ENCODE assay signal across 18 cellular contexts in the genomic region with DNA sequence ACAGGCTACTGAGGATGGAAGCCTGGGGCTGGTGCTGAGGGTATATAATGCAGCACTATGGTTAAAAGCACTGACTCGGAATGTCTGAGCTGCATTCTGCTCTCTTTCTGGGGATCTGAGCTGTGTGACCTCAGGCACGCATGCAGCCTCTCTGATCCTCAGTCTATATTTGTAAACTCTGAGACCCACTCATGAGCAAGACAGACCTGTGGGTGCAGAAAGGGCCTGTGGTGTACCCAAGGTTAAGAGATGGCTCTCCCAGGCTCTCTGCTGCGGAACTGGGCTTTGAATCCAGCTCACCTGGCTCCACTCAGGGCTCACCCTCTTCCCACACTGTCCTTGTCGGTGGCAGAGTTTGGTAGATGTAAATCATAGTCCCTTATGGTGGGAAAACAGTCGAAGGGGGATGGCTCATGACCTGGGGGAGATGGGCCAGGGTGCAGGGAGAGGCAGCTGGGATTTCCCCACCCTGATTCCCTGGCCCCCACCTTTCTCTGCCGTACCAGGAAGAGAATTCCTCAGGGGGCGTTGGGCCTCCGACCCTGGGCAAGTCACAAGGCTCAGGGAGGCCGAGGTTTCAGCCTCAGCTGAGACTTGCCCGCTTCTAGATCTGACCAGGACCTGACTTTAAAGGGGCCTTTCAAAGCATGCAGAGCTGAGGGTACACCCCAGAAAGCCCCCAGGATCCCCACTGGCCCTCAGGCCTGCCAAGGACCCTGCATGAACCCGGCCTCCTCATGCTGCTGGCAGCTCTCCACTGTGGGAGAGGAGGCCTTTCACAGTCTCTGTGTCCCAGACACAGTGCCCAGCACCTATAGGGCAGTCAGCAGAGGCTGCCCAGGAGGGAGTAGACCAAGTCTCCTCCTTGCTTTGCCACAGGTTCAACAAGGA.
DNase-seq lines count a peak whose midpoint lies in the region; ATAC-seq, FAIRE-seq and TF ChIP-seq lines count a peak whose summit lies in the region.
"Had no signal": no experiment of that assay in that cellular context is flagged by ENCODE, and none has a peak within 500 bp of the region (broad histone marks: within the 10 kb centered on the region; RNA-seq: fewer than 3 reads in every experiment).

No MANE protein-coding gene starts in this region.

- H3K4me1 Mint-ChIP-seq in osteocyte (ENCODE audit: unreplicated experiment) = peaks cover 36% of the 10 kb centered on the region
- H3K4me1 Mint-ChIP-seq: CD8-positive, alpha-beta memory T cell had no signal

- no peak overlapping the region for H3K4me3 Mint-ChIP-seq in osteocyte (ENCODE audit: unreplicated experiment)
- H3K4me3 Mint-ChIP-seq: activated CD4-positive, alpha-beta memory T cell treated with anti-CD3 and anti-CD28 coated beads for 36 hours; CD8-positive, alpha-beta memory T cell; naive B cell; T-helper 1 cell treated with Interleukin-12 subunit alpha and Interleukin-12 subunit beta and Interleukin-4 antibody, amounts not matched to agents 30 μg/mL and 1 μg/mL, for 36 hours had no signal

- TF ChIP-seq CTCF in osteocyte (IDR thresholded peaks at IDR 0.05) (no peak), vagina (IDR thresholded peaks at IDR 0.05) (no peak)

- no peaks in the 10 kb centered on the region for H3K27me3 ChIP-seq in vagina
- H3K27me3 ChIP-seq: esophagus squamous epithelium, transverse colon had no signal

- no peaks in the 10 kb centered on the region for H3K27me3 Mint-ChIP-seq in osteocyte (ENCODE audit: unreplicated experiment)
- H3K27me3 Mint-ChIP-seq: naive B cell had no signal

- intact Hi-C loops in cardiac septum (cut with DNase I) = no loop called here
- intact Hi-C loops in left cardiac atrium (cut with DNase I) = no loop called here
- intact Hi-C loops in vagina (cut with DNase I) = no loop called here

- no peaks in the 10 kb centered on the region for H3K36me3 ChIP-seq in vagina
- H3K36me3 ChIP-seq: transverse colon had no signal

- peaks cover 34% of the 10 kb centered on the region for H3K36me3 Mint-ChIP-seq in osteocyte (ENCODE audit: unreplicated experiment)
- H3K36me3 Mint-ChIP-seq: activated CD4-positive, alpha-beta memory T cell treated with anti-CD3 and anti-CD28 coated beads for 36 hours; CD8-positive, alpha-beta memory T cell had no signal

- H3K27ac ChIP-seq in vagina = no peak overlapping the region

- ATAC-seq in left cardiac atrium = no peak

- no peaks in the 10 kb centered on the region for H3K9me3 Mint-ChIP-seq in osteocyte (ENCODE audit: unreplicated experiment)
- H3K9me3 Mint-ChIP-seq: activated CD4-positive, alpha-beta memory T cell treated with anti-CD3 and anti-CD28 coated beads for 36 hours; CD8-positive, alpha-beta memory T cell; naive B cell; T-helper 1 cell treated with Interleukin-12 subunit alpha and Interleukin-12 subunit beta and Interleukin-4 antibody, amounts not matched to agents 30 μg/mL and 1 μg/mL, for 36 hours had no signal

- no peaks in the 10 kb centered on the region for H3K4me1 ChIP-seq in vagina

- H3K9me3 ChIP-seq in vagina = no peaks in the 10 kb centered on the region
- H3K9me3 ChIP-seq: esophagus squamous epithelium, transverse colon had no signal

- no peak for FAIRE-seq in H54 (lab: Jason Lieb, UNC)
- FAIRE-seq: bronchial epithelial cell, GM19239 had no signal

- peak; percentile 61 for DNase-seq in cardiac septum (ENCODE audit: low spot score)
- DNase-seq in left cardiac atrium = no peak
- DNase-seq in epidermal melanocyte (ENCODE audit: insufficient read length, low spot score) = peak; percentile 14
- DNase-seq in osteocyte (ENCODE audit: extremely low spot score, unreplicated experiment) = peak; percentile 40
- DNase-seq in vagina (ENCODE audit: extremely low spot score in 2 of 2) = peak; percentile 74
- DNase-seq in NCI-H187 treated with DMSO at 0.1 percent for 48 hours (lab: John Stamatoyannopoulos, UW) = no peak
- no peak for DNase-seq in activated CD4-positive, alpha-beta T cell treated with anti-CD3 and anti-CD28 coated beads, Interleukin-2, amount 50 U/mL, for 48 hours
- DNase-seq in H54 (ENCODE audit: insufficient read length, low spot score) = no peak
- DNase-seq: CD8-positive, alpha-beta memory T cell; esophagus squamous epithelium; naive B cell; NCI-H524 treated with DMSO at 0.1 percent for 48 hours; SHP77 treated with DMSO at 0.1 percent for 48 hours; transverse colon had no signal

- TF ChIP-seq POLR2A in vagina (IDR thresholded peaks at IDR 0.05) (no peak), H54 (IDR thresholded peaks at IDR 0.05; ENCODE audit: low read depth, low read length) (no peak)

- no peak overlapping the region for H3K27ac Mint-ChIP-seq in osteocyte (ENCODE audit: unreplicated experiment)
- H3K27ac Mint-ChIP-seq: activated CD4-positive, alpha-beta memory T cell treated with anti-CD3 and anti-CD28 coated beads for 36 hours; T-helper 1 cell treated with Interleukin-12 subunit alpha and Interleukin-12 subunit beta and Interleukin-4 antibody, amounts not matched to agents 30 μg/mL and 1 μg/mL, for 36 hours had no signal

- no peak overlapping the region for H3K4me3 ChIP-seq in vagina
- H3K4me3 ChIP-seq: esophagus squamous epithelium, transverse colon had no signal

Comparison
In these comparisons a context has a peak if more than half of its experiments do, and no peak if none do; other contexts are left out.
1. DNase-seq: peak in cardiac septum (single experiment), epidermal melanocyte (single experiment), osteocyte (single experiment) and vagina (2 of 2); none in left cardiac atrium (single experiment), NCI-H187 treated with DMSO at 0.1 percent for 48 hours (single experiment), activated CD4-positive, alpha-beta T cell treated with anti-CD3 and anti-CD28 coated beads, Interleukin-2, amount 50 U/mL, for 48 hours (0 of 2) and H54 (single experiment).